In genomic region chr16:21158208-21159110, GRCh38 we compare ENCODE assay signal across 8 cellular contexts. TPM values are rescaled to one million over a fixed set of nuclear protein-coding genes. Genes with fewer than 3 reads are reported as not detected.
DNase-seq lines count a peak whose midpoint lies in the region; ATAC-seq and TF ChIP-seq lines count a peak whose summit lies in the region.

Gene LDAF1 (plus strand): TSS chr16:21158674. CDS start chr16:21161183, 2,509 bp downstream.

- H3K4me1 ChIP-seq in GM23338 (ENCODE audit: insufficient read depth) (peaks cover 20% of the 10 kb centered on the region), heart left ventricle (peaks cover 17 to 59% (median 40%) of the 10 kb centered on the region in 12 donors), transverse colon (peaks cover 14 to 53% (median 37%) of the 10 kb centered on the region in 4 donors)

- H3K27me3 ChIP-seq in GM23338 (ENCODE audit: insufficient read depth) (peaks cover 10% of the 10 kb centered on the region; the same call in 1 of the 2 replicates), SU-DHL-6 (ENCODE audit: low read length) (no peaks in the 10 kb centered on the region), heart left ventricle (no peaks in the 10 kb centered on the region), transverse colon (no peaks in the 10 kb centered on the region)

- H3K9me3 ChIP-seq in SU-DHL-6 (ENCODE audit: insufficient read depth, low read length) (no peaks in the 10 kb centered on the region), heart left ventricle (no peaks in the 10 kb centered on the region), transverse colon (no peaks in the 10 kb centered on the region)

- H3K79me2 ChIP-seq in GM23338 (replicated peaks; ENCODE audit: insufficient read depth) = peaks cover 37% of the 10 kb centered on the region
- H3K79me2 ChIP-seq in SU-DHL-6 (ENCODE audit: insufficient read depth, low read length) = peaks cover 11% of the 10 kb centered on the region; the same call in 1 of the 2 replicates

- intact Hi-C loops in heart left ventricle (cut with DNase I) = loop anchor here in 8 of 10 donors (1.0 to 10.0 kb wide), 12 partner anchors 13 to 1166 kb away; partner anchors contain the start of genes CRYM (in 1 of the 8) and UQCRC2 (in 1 of the 8)
- intact Hi-C loops in posterior cingulate gyrus (cut with DNase I) = loop anchor here (10.0 kb wide), 1 partner anchor 396 kb away; no protein-coding TSS in a partner anchor
- intact Hi-C loops in transverse colon (cut with DNase I; ENCODE audit: low total_unique reads) = loop anchor here (2.0 kb wide), 1 partner anchor 142 kb away; no protein-coding TSS in a partner anchor

- WGBS in heart left ventricle, 4 donors = 0 to 2% (median 1%) methylated on average over 24 to 59 of the region's 59 CpGs
- 0 to 1% methylated on average over 2 to 31 of the region's 59 CpGs for WGBS in transverse colon (ENCODE audit: low coverage in 1 of 2), 2 donors

- H3F3A ChIP-seq in GM23338 (replicated peaks; ENCODE audit: low read depth) (no peaks in the 10 kb centered on the region), SU-DHL-6 (ENCODE audit: insufficient read depth) (no peaks in the 10 kb centered on the region; the same call in 1 of the 2 replicates)

- TF ChIP-seq EP300 in transverse colon (IDR thresholded peaks at IDR 0.05; ENCODE audit: low read depth) = no peak

- H3K27ac Mint-ChIP-seq in GM23338 = peak within 1 kb of the TSS; percentile 67

- H4K20me1 ChIP-seq in GM23338 (replicated peaks; ENCODE audit: insufficient read depth) (peaks cover 18% of the 10 kb centered on the region), SU-DHL-6 (ENCODE audit: low read depth, low read length) (no peaks in the 10 kb centered on the region)

- TF ChIP-seq POLR2A in heart left ventricle (IDR thresholded peaks at IDR 0.05) = peak in 1 of 2 donors; percentile 69
- TF ChIP-seq POLR2A in transverse colon (IDR thresholded peaks at IDR 0.05) = peak; percentile 75

- no peaks in the 10 kb centered on the region; the same call in 2 of the 3 replicates for H3K9me3 Mint-ChIP-seq in GM23338

- H3K27me3 Mint-ChIP-seq in GM23338 (ENCODE audit: insufficient read depth, low read depth, poor library complexity) = peaks cover 9% of the 10 kb centered on the region

- H3K36me3 ChIP-seq in GM23338 (ENCODE audit: insufficient read depth) (peaks cover 26% of the 10 kb centered on the region), SU-DHL-6 (ENCODE audit: low read length) (0 out of 2 replicates have a peak, but pooled peaks cover 3% of the 10 kb centered on the region), heart left ventricle (peaks cover 0 to 27% (median 4%) of the 10 kb centered on the region in 9 donors), transverse colon (no peaks in the 10 kb centered on the region)

- peaks cover 11% of the 10 kb centered on the region for H3K4me1 Mint-ChIP-seq in GM23338

- no peak within 1 kb of the TSS for H3K27ac ChIP-seq in GM23338 (ENCODE audit: low read depth)
- peak within 1 kb of the TSS; percentile 44; the same call in 1 of the 2 replicates for H3K27ac ChIP-seq in SU-DHL-6 (ENCODE audit: low read depth, low read length)
- H3K27ac ChIP-seq in heart left ventricle = peak within 1 kb of the TSS; percentile 72 to 94 (median 88)
- H3K27ac ChIP-seq in transverse colon = peak within 1 kb of the TSS; percentile 90 to 93 (median 92)

- DNase-seq in Daoy (ENCODE audit: low read depth) (peak; percentile 87), GM23338 (ENCODE audit: low spot score) (peak; percentile 96), LoVo (ENCODE audit: low spot score) (peak; percentile 81), heart left ventricle (peak; percentile 85 to 93 (median 88)), posterior cingulate gyrus (peak; percentile 22 to 92 (median 46)), transverse colon (peak; percentile 91)
- peak; percentile 54 for DNase-seq in activated naive CD8-positive, alpha-beta T cell treated with anti-CD3 and anti-CD28 coated beads, Interleukin-2, amount 50 U/mL, for 16 hours (ENCODE audit: low read depth, low spot score)

- H3K4me2 ChIP-seq in GM23338 (peak within 1 kb of the TSS; percentile 87), SU-DHL-6 (ENCODE audit: low read depth, low read length, poor library complexity, severe bottlenecking) (peak within 1 kb of the TSS; percentile 90)

- ATAC-seq in GM23338 (peak; percentile 89), heart left ventricle (peak; percentile 81 to 93 (median 90))

- H3K36me3 Mint-ChIP-seq in GM23338 (ENCODE audit: low read depth) = peaks cover 24% of the 10 kb centered on the region

- H3K9me2 ChIP-seq in GM23338 (ENCODE audit: insufficient read depth) = no peaks in the 10 kb centered on the region
- no peaks in the 10 kb centered on the region for H3K9me2 ChIP-seq in SU-DHL-6 (replicated peaks; ENCODE audit: insufficient read depth, low read length)

- peak within 1 kb of the TSS; percentile 98 for H2AFZ ChIP-seq in GM23338
- peak within 1 kb of the TSS; percentile 88 for H2AFZ ChIP-seq in SU-DHL-6 (ENCODE audit: low read depth, low read length, severe bottlenecking)

- TF ChIP-seq CTCF in GM23338 (conservative IDR thresholded peaks at IDR 0.05; ENCODE audit: low read depth in 2 of 2) = no peak
- no peak for TF ChIP-seq CTCF in SU-DHL-6 (IDR thresholded peaks at IDR 0.05; ENCODE audit: insufficient read depth, low read length, poor library complexity, severe bottlenecking)
- peak in 3 of 12 donors; percentile 12 to 14 (median 13) for TF ChIP-seq CTCF in heart left ventricle (IDR thresholded peaks at IDR 0.05)
- no peak for TF ChIP-seq CTCF in transverse colon (IDR thresholded peaks at IDR 0.05)

- peak within 1 kb of the TSS; percentile 94 for H3K4me3 Mint-ChIP-seq in GM23338

- peak within 1 kb of the TSS; percentile 68 for H3K9ac ChIP-seq in SU-DHL-6 (ENCODE audit: low read length)

- in situ Hi-C loops in transverse colon (cut with MboI; ENCODE audit: low pct_ligation_motif_present in 1 of 4, low pct_unique_long_range_greater_than_20kb in 1 of 4, low sequenced_read_pairs in 3 of 4) = no loop called here

- H3K4me3 ChIP-seq in GM23338 (peak within 1 kb of the TSS; percentile 93), SU-DHL-6 (ENCODE audit: insufficient read depth, low read length, poor library complexity, severe bottlenecking) (peak within 1 kb of the TSS; percentile 81), heart left ventricle (peak within 1 kb of the TSS; percentile 74 to 95 (median 88)), transverse colon (peak within 1 kb of the TSS; percentile 69 to 93 (median 79))

TF ChIP-seq in GM23338, 12 proteins besides CTCF, POLR2A, EP300 and RAD21:
- peak; percentile 82 for TF ChIP-seq POLR2AphosphoS5 (IDR thresholded peaks at IDR 0.05; ENCODE audit: low read depth)
- no peak for TF ChIP-seq NANOG (IDR thresholded peaks at IDR 0.05; ENCODE audit: borderline replicate concordance)
- TF ChIP-seq EZH2 (IDR thresholded peaks at IDR 0.05; ENCODE audit: low read depth, unreplicated experiment) = no peak
- TF ChIP-seq ETS1 (IDR thresholded peaks at IDR 0.05) = 0 out of 2 replicates have a peak, but pooled peaks have one; percentile 22

RNA-seq across cellular contexts. Expression of gene LDAF1, which starts in this region (rescaled TPM):
- total RNA-seq in Daoy (2014; rRNA removed; shearing (Covaris generic)) = 9.3 and 18.1 TPM in 2 replicates
- total RNA-seq in GM23338 (2014; rRNA removed; shearing (Covaris generic)) = 33.8 TPM in 2 replicates
- polyA plus RNA-seq in GM23338 (2016; fragmentation: Nextera tagmentation; extraction: Ambion mirVana) (20.5 and 23.6 TPM in 2 replicates), heart left ventricle (10 to 100 TPM; 31.0 to 46.3 TPM)
- total RNA-seq in heart left ventricle (100 to 1,000 TPM in 7 of 9 donors, 10 to 100 TPM in 2; 87.0 to 334 (median 162) TPM), transverse colon (10 to 100 TPM; 23.6 to 71.0 (median 59.3) TPM)

Comparison
In these comparisons a context has a peak if more than half of its experiments do, and no peak if none do; other contexts are left out.
1. DNase-seq: peak in every context shown above with its lines; median percentile 96 in GM23338; 91 in transverse colon; 88 in heart left ventricle; 87 in Daoy; 81 in LoVo; 54 in activated naive CD8-positive, alpha-beta T cell treated with anti-CD3 and anti-CD28 coated beads, Interleukin-2, amount 50 U/mL, for 16 hours; 46 in posterior cingulate gyrus.